17 cellular contexts compared by ENCODE assay signal in the genomic region with DNA sequence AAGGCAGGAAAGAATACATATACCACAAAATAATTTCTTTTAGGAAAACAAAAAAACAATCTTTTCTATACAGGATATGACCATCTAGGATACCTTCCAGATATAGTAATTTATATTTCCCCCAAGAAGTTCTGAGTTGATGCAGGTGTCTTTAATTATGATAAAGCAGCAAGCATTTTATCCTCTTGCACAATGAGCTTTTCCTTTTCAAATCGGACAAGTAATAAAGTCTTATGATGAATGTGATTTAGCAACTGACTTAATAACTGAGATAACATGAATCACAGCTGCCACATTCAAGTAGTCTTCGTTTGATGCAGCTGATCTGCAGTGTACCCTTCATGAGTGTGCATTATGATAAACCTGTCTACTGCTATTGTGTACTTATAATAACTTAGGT.
A peak's percentile ranks its signal among the peaks of the same experiment; 100 is the strongest.
DNase-seq lines count a peak whose midpoint lies in the region; ATAC-seq and TF ChIP-seq lines count a peak whose summit lies in the region.
"Had no signal": no experiment of that assay in that cellular context is flagged by ENCODE, and none has a peak within 500 bp of the region (broad histone marks: within the 10 kb centered on the region; RNA-seq: fewer than 3 reads in every experiment).

No MANE protein-coding gene starts in this region.

- peaks cover 9 to 13% of the 10 kb centered on the region in 2 donors for H3K27me3 Mint-ChIP-seq in effector memory CD8-positive, alpha-beta T cell
- H3K27me3 Mint-ChIP-seq in activated naive CD8-positive, alpha-beta T cell treated with anti-CD3 and anti-CD28 coated beads for 36 hours: peaks cover 29% of the 10 kb centered on the region
- peaks cover 10% of the 10 kb centered on the region for H3K27me3 Mint-ChIP-seq in activated CD4-positive, alpha-beta memory T cell treated with anti-CD3 and anti-CD28 coated beads, Interleukin-2, amount 10 ng/mL, durations not matched to agents 7 days and 5 days

- H3K9me3 Mint-ChIP-seq in effector memory CD8-positive, alpha-beta T cell: peaks cover 1 to 8% of the 10 kb centered on the region in 2 donors
- peaks cover 2% of the 10 kb centered on the region for H3K9me3 Mint-ChIP-seq in activated naive CD8-positive, alpha-beta T cell treated with anti-CD3 and anti-CD28 coated beads for 36 hours
- H3K9me3 Mint-ChIP-seq in activated CD4-positive, alpha-beta memory T cell treated with anti-CD3 and anti-CD28 coated beads, Interleukin-2, amount 10 ng/mL, durations not matched to agents 7 days and 5 days: no peaks in the 10 kb centered on the region

- TF ChIP-seq CTCF in fibroblast of mammary gland (conservative IDR thresholded peaks at IDR 0.05; ENCODE audit: control insufficient read depth, insufficient read depth, low read depth, low read length): no peak

- H3K4me3 ChIP-seq in fibroblast of mammary gland (ENCODE audit: control insufficient read depth, low read depth, low read length): no peak overlapping the region

- ATAC-seq in effector memory CD8-positive, alpha-beta T cell (replicated peaks): no peak
- ATAC-seq: Panc1 had no signal

- no peak overlapping the region for H3K27ac Mint-ChIP-seq in effector memory CD8-positive, alpha-beta T cell
- no peak overlapping the region for H3K27ac Mint-ChIP-seq in activated naive CD8-positive, alpha-beta T cell treated with anti-CD3 and anti-CD28 coated beads for 36 hours
- no peak overlapping the region for H3K27ac Mint-ChIP-seq in activated CD4-positive, alpha-beta memory T cell treated with anti-CD3 and anti-CD28 coated beads, Interleukin-2, amount 10 ng/mL, durations not matched to agents 7 days and 5 days
- H3K27ac Mint-ChIP-seq: CD14-positive monocyte, IgD-negative memory B cell had no signal

- no peaks in the 10 kb centered on the region for H3K36me3 Mint-ChIP-seq in effector memory CD8-positive, alpha-beta T cell (ENCODE audit: insufficient read depth)
- H3K36me3 Mint-ChIP-seq in activated naive CD8-positive, alpha-beta T cell treated with anti-CD3 and anti-CD28 coated beads for 36 hours: no peaks in the 10 kb centered on the region
- H3K36me3 Mint-ChIP-seq in activated CD4-positive, alpha-beta memory T cell treated with anti-CD3 and anti-CD28 coated beads, Interleukin-2, amount 10 ng/mL, durations not matched to agents 7 days and 5 days (ENCODE audit: low read depth): no peaks in the 10 kb centered on the region
- H3K36me3 Mint-ChIP-seq: CD14-positive monocyte, IgD-negative memory B cell had no signal

- H3K4me3 Mint-ChIP-seq in effector memory CD8-positive, alpha-beta T cell: no peak overlapping the region
- H3K4me3 Mint-ChIP-seq in activated naive CD8-positive, alpha-beta T cell treated with anti-CD3 and anti-CD28 coated beads for 36 hours: no peak overlapping the region
- H3K4me3 Mint-ChIP-seq in activated CD4-positive, alpha-beta memory T cell treated with anti-CD3 and anti-CD28 coated beads, Interleukin-2, amount 10 ng/mL, durations not matched to agents 7 days and 5 days: no peak overlapping the region
- H3K4me3 Mint-ChIP-seq: IgD-negative memory B cell had no signal

- POLR2A ChIA-PET in activated CD4-positive, alpha-beta memory T cell treated with anti-CD3 and anti-CD28 coated beads, Interleukin-2, amount 10 ng/mL, durations not matched to agents 7 days and 5 days (lab: Charles Lee): no interaction called here

- no peaks in the 10 kb centered on the region for H3K4me1 Mint-ChIP-seq in effector memory CD8-positive, alpha-beta T cell (ENCODE audit: low read depth in 2 of 2)
- H3K4me1 Mint-ChIP-seq in activated naive CD8-positive, alpha-beta T cell treated with anti-CD3 and anti-CD28 coated beads for 36 hours: no peaks in the 10 kb centered on the region
- no peaks in the 10 kb centered on the region for H3K4me1 Mint-ChIP-seq in activated CD4-positive, alpha-beta memory T cell treated with anti-CD3 and anti-CD28 coated beads, Interleukin-2, amount 10 ng/mL, durations not matched to agents 7 days and 5 days
- H3K4me1 Mint-ChIP-seq: CD14-positive monocyte, IgD-negative memory B cell had no signal

- DNase-seq in NCI-H1417 treated with DMSO at 0.1 percent for 48 hours (lab: John Stamatoyannopoulos, UW) (peak; percentile 43), NCI-H1417 (lab: John Stamatoyannopoulos, UW) (no peak), SK-N-DZ (ENCODE audit: low spot score) (peak; percentile 47), fibroblast of mammary gland (ENCODE audit: low read depth) (peak; percentile 15), C1 segment of cervical spinal cord (lab: John Stamatoyannopoulos, UW) (no peak)
- DNase-seq in effector memory CD8-positive, alpha-beta T cell: no peak
- DNase-seq in activated naive CD8-positive, alpha-beta T cell treated with anti-CD3 and anti-CD28 coated beads for 36 hours: no peak
- DNase-seq in activated CD4-positive, alpha-beta memory T cell treated with anti-CD3 and anti-CD28 coated beads, Interleukin-2, amount 10 ng/mL, durations not matched to agents 7 days and 5 days: no peak
- DNase-seq: DMS53, EL, GF-D8, NCI-H1105 treated with DMSO at 0.1 percent for 48 hours, NCI-H1930, SIG-M5 had no signal

- CTCF ChIA-PET in activated CD4-positive, alpha-beta memory T cell treated with anti-CD3 and anti-CD28 coated beads, Interleukin-2, amount 10 ng/mL, durations not matched to agents 7 days and 5 days (lab: Charles Lee): no interaction called here

Comparison
In these comparisons a context has a peak if more than half of its experiments do, and no peak if none do; other contexts are left out.
1. DNase-seq: peak in NCI-H1417 treated with DMSO at 0.1 percent for 48 hours (single experiment), SK-N-DZ (single experiment) and fibroblast of mammary gland (single experiment); none in NCI-H1417 (0 of 3), effector memory CD8-positive, alpha-beta T cell (0 of 3), activated naive CD8-positive, alpha-beta T cell treated with anti-CD3 and anti-CD28 coated beads for 36 hours (single experiment), activated CD4-positive, alpha-beta memory T cell treated with anti-CD3 and anti-CD28 coated beads, Interleukin-2, amount 10 ng/mL, durations not matched to agents 7 days and 5 days (single experiment) and C1 segment of cervical spinal cord (0 of 14).